In genomic region chr12:54039417-54040147, GRCh38 we compare ENCODE assay signal across 1 cellular context.
TF ChIP-seq lines count a peak whose summit lies in the region.

No MANE protein-coding gene starts in this region.

TF ChIP-seq in HEK293, 187 proteins besides CTCF, POLR2A, EP300 and RAD21 (continues in another document):
- TF ChIP-seq ZBTB49 (tag by site-specific recombination; IDR thresholded peaks at IDR 0.05; ENCODE audit: low read depth) = no peak
- no peak for TF ChIP-seq ZNF785 (tag by site-specific recombination; IDR thresholded peaks at IDR 0.05)
- TF ChIP-seq GLI4 (tag by site-specific recombination; IDR thresholded peaks at IDR 0.05) = no peak
- peak; percentile 25; the same call in 1 of the 2 replicates for TF ChIP-seq ZNF843 (tag by site-specific recombination; IDR thresholded peaks at IDR 0.05)
- no peak for TF ChIP-seq ZBTB26 (tag by site-specific recombination; optimal IDR thresholded peaks at IDR 0.05)
- no peak for TF ChIP-seq ZBTB7A (tag by site-specific recombination; IDR thresholded peaks at IDR 0.05; ENCODE audit: low read depth)
- no peak for TF ChIP-seq OSR2 (tag by site-specific recombination; IDR thresholded peaks at IDR 0.05)
- 0 out of 2 replicates have a peak, but pooled peaks have one; percentile 4 for TF ChIP-seq ZBTB11 (tag by site-specific recombination; conservative IDR thresholded peaks at IDR 0.05; ENCODE audit: low read depth)
- no peak for TF ChIP-seq ZNF148 (tag by site-specific recombination; IDR thresholded peaks at IDR 0.05; ENCODE audit: borderline replicate concordance)
- no peak for TF ChIP-seq ZNF175 (tag by site-specific recombination; IDR thresholded peaks at IDR 0.05)
- TF ChIP-seq ZNF37A (tag by site-specific recombination; IDR thresholded peaks at IDR 0.05) = no peak
- TF ChIP-seq PATZ1 (tag by site-specific recombination; IDR thresholded peaks at IDR 0.05) = peak; percentile 82; the same call in 1 of the 2 replicates
- no peak for TF ChIP-seq ZNF513 (tag by site-specific recombination; IDR thresholded peaks at IDR 0.05)
- TF ChIP-seq ZNF768 (tag by site-specific recombination; IDR thresholded peaks at IDR 0.05) = no peak
- TF ChIP-seq ZNF132 (tag by site-specific recombination; IDR thresholded peaks at IDR 0.05; ENCODE audit: borderline replicate concordance) = no peak
- no peak for TF ChIP-seq ZSCAN5A (tag by site-specific recombination; IDR thresholded peaks at IDR 0.05)
- no peak for TF ChIP-seq ZNF544 (tag by site-specific recombination; IDR thresholded peaks at IDR 0.05)
- TF ChIP-seq ZNF202 (tag by site-specific recombination; IDR thresholded peaks at IDR 0.05; ENCODE audit: borderline replicate concordance) = no peak
- TF ChIP-seq ZXDB (tag by site-specific recombination; IDR thresholded peaks at IDR 0.05) = peak; percentile 16
- TF ChIP-seq HIC1 (tag by site-specific recombination; IDR thresholded peaks at IDR 0.05) = peak; percentile 18; the same call in 1 of the 2 replicates
- no peak for TF ChIP-seq ZNF521 (tag by site-specific recombination; IDR thresholded peaks at IDR 0.05)
- TF ChIP-seq WT1 (tag by site-specific recombination; IDR thresholded peaks at IDR 0.05) = peak; percentile 92
- no peak for TF ChIP-seq ZNF2 (tag by site-specific recombination; IDR thresholded peaks at IDR 0.05)
- TF ChIP-seq PBX3 (CRISPR knock-in tag; IDR thresholded peaks at IDR 0.05) = no peak
- TF ChIP-seq ZNF501 (tag by site-specific recombination; IDR thresholded peaks at IDR 0.05) = no peak; the same call in 1 of the 2 replicates
- no peak for TF ChIP-seq KLF10 (tag by site-specific recombination; IDR thresholded peaks at IDR 0.05)
- no peak for TF ChIP-seq ZNF560 (tag by site-specific recombination; IDR thresholded peaks at IDR 0.05; ENCODE audit: borderline replicate concordance)
- no peak for TF ChIP-seq MEIS1 (CRISPR knock-in tag; IDR thresholded peaks at IDR 0.05; ENCODE audit: borderline replicate concordance)
- no peak for TF ChIP-seq ZNF221 (tag by site-specific recombination; IDR thresholded peaks at IDR 0.05; ENCODE audit: borderline replicate concordance)
- TF ChIP-seq ZNF24 (tag by site-specific recombination; IDR thresholded peaks at IDR 0.05) = no peak; the same call in 1 of the 2 replicates
- peak; percentile 78; the same call in 1 of the 2 replicates for TF ChIP-seq KLF7 (tag by site-specific recombination; IDR thresholded peaks at IDR 0.05; ENCODE audit: borderline replicate concordance)
- TF ChIP-seq BCL11B (tag by site-specific recombination; IDR thresholded peaks at IDR 0.05; ENCODE audit: low read depth) = peak; percentile 66
- no peak for TF ChIP-seq ZNF677 (tag by site-specific recombination; IDR thresholded peaks at IDR 0.05)
- TF ChIP-seq ZFP69B (tag by site-specific recombination; IDR thresholded peaks at IDR 0.05) = no peak
- TF ChIP-seq REST (tag by site-specific recombination; IDR thresholded peaks at IDR 0.05) = no peak
- no peak for TF ChIP-seq ZNF571 (tag by site-specific recombination; IDR thresholded peaks at IDR 0.05)
- TF ChIP-seq ZBTB20 (tag by site-specific recombination; IDR thresholded peaks at IDR 0.05) = no peak
